In the genomic region with DNA sequence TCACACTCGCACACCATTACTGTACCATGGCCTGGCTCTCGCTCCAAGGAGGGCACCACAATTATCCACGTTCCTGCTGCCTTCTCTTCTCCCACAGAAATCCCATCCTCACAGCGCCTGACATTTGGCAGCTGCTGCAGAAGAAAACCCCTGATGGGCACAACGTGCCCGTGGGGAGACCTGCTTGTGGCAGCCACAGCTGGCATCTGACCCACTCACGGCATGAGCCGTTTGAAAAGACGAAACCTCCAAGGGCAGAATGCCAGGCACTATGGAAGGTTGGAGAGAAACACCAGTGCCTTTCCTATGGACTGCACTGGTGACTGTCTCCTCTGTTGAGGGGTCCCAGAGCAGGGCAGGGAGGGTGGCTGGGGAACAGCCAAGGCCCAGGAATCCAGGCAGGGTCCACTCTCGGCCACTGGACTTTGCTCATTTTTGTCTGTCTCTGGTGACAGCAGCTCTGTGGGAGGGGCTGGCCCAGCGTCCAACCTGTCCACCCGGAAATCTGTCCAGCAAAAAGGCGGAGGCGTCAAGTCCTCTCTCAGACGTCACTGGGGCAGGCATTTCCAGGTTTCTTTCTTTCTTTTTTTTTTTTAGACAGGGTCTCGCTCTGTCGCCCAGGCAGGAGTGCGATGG, we compare ENCODE assay signal across 17 cellular contexts.
A peak's percentile ranks its signal among the peaks of the same experiment; 100 is the strongest.
DNase-seq lines count a peak whose midpoint lies in the region; ATAC-seq, FAIRE-seq and TF ChIP-seq lines count a peak whose summit lies in the region.
"Had no signal": no experiment of that assay in that cellular context is flagged by ENCODE, and none has a peak within 500 bp of the region (broad histone marks: within the 10 kb centered on the region; RNA-seq: fewer than 3 reads in every experiment).

No MANE protein-coding gene starts in this region.

- H3K27ac Mint-ChIP-seq in HFFc6 = peak overlapping the region; percentile 93; the same call in 1 of the 2 replicates
- no peak overlapping the region for H3K27ac Mint-ChIP-seq in T-helper 17 cell

- no peak for FAIRE-seq in GM12878 (lab: Jason Lieb, UNC)
- FAIRE-seq: G401.6, GM12892, TTC549 had no signal

- H3K27ac ChIP-seq in GM12878 (ENCODE audit: control insufficient read depth, insufficient read depth) (no peak overlapping the region), lower lobe of right lung (peak overlapping the region; percentile 6), sigmoid colon (peak overlapping the region in 3 of 4 donors; percentile 29 to 96 (median 68))
- H3K27ac ChIP-seq: SK-N-MC had no signal

- H4K20me1 ChIP-seq in GM12878 (ENCODE audit: control insufficient read depth, insufficient read depth) = no peaks in the 10 kb centered on the region

- H3K4me3 ChIP-seq in GM12878 (no peak overlapping the region), lower lobe of right lung (no peak overlapping the region), sigmoid colon (no peak overlapping the region)
- H3K4me3 ChIP-seq: SK-N-MC had no signal

- RAD21 ChIA-PET in GM12878 (lab: Charles Lee; ENCODE audit: unreplicated experiment) = no interaction called here

- TF ChIP-seq EP300 in GM12878 (IDR thresholded peaks at IDR 0.05; ENCODE audit: borderline replicate concordance in 1 of 2, control insufficient read depth in 1 of 2, low read depth in 2 of 2, low read length in 2 of 2) (no peak), sigmoid colon (IDR thresholded peaks at IDR 0.05) (no peak)

- no peak for TF ChIP-seq RAD21 in GM12878 (IDR thresholded peaks at IDR 0.05; ENCODE audit: insufficient read depth, low read depth, low read length)

- ATAC-seq in GM12878 (no peak), lower lobe of right lung (no peak), T-helper 17 cell (no peak), HG02571 (IDR thresholded peaks at IDR 0.05; ENCODE audit: unreplicated experiment) (no peak), sciatic nerve (no peak)

- TF ChIP-seq CTCF in HFFc6 (IDR thresholded peaks at IDR 0.05) (no peak), GM12878 (IDR thresholded peaks at IDR 0.05 in 2 of 3, conservative IDR thresholded peaks at IDR 0.05 in 1 of 3; ENCODE audit: control insufficient read depth in 2 of 3, extremely low read depth in 1 of 3, insufficient read depth in 1 of 3, low read depth in 3 of 3, low read length in 3 of 3) (no peak), lower lobe of right lung (IDR thresholded peaks at IDR 0.05) (no peak), sigmoid colon (IDR thresholded peaks at IDR 0.05) (no peak)

- CTCF ChIA-PET in GM12878 (lab: Yijun Ruan, JAX) = no interaction called here

- H2AFZ ChIP-seq in GM12878 (ENCODE audit: control insufficient read depth, low read depth, low read length) = no peak overlapping the region

- POLR2A ChIA-PET in GM12878 (lab: Charles Lee) = no interaction called here

- DNase-seq in HFFc6 (no peak), GM12878 (ENCODE audit: low read depth, low spot score) (no peak), lower lobe of right lung (no peak), sigmoid colon (no peak), T-helper 17 cell (no peak), sciatic nerve (ENCODE audit: low spot score) (no peak)
- DNase-seq: activated CD4-positive, alpha-beta T cell treated with anti-CD3 and anti-CD28 coated beads, Interleukin-2, amount 50 U/mL, for 4 hours; activated naive CD4-positive, alpha-beta T cell treated with anti-CD3 and anti-CD28 coated beads, Interleukin-2, amount 50 U/mL, for 16 hours; activated T-cell treated with anti-CD3 and anti-CD28 coated beads, Interleukin-2, amount 50 U/mL, for 1 hour; kidney glomerular epithelial cell; NCI-H187; NCI-H526 treated with DMSO at 0.1 percent for 48 hours had no signal

- H3K4me1 Mint-ChIP-seq in HFFc6 (ENCODE audit: low read depth) = peaks cover 27% of the 10 kb centered on the region
- H3K4me1 Mint-ChIP-seq in T-helper 17 cell = peaks cover 5% of the 10 kb centered on the region

- in situ Hi-C loops in GM12878 (cut with MboI) = no loop called here

- H3K27me3 Mint-ChIP-seq in HFFc6 (ENCODE audit: insufficient read depth) (peaks cover 4% of the 10 kb centered on the region), T-helper 17 cell (peaks cover 23% of the 10 kb centered on the region)

- H3K9me3 Mint-ChIP-seq in HFFc6 = no peaks in the 10 kb centered on the region

- H3K36me3 ChIP-seq in GM12878 (ENCODE audit: control insufficient read depth in 2 of 2, insufficient read depth in 2 of 2, low read length in 1 of 2) (no peaks in the 10 kb centered on the region), lower lobe of right lung (no peaks in the 10 kb centered on the region), sigmoid colon (peaks cover 0 to 15% (median 0%) of the 10 kb centered on the region in 4 donors)

- WGBS in GM12878 (ENCODE audit: insufficient coverage, insufficient replicate concordance, low lambda C conversion rate, missing lambda C conversion rate) = 42% methylated on average over 16 of the region's 18 CpGs
- 72 to 89% methylated on average over 18 of the region's 18 CpGs for WGBS in sigmoid colon, 2 donors

- SMC1A ChIA-PET in GM12878 (lab: Charles Lee; ENCODE audit: uncharacterized antibody, unreplicated experiment) = no interaction called here

- H3K4me3 Mint-ChIP-seq in HFFc6 (no peak overlapping the region), T-helper 17 cell (no peak overlapping the region)

- TF ChIP-seq POLR2A in GM12878 (IDR thresholded peaks at IDR 0.05; ENCODE audit: low read depth, low read length) (no peak), sigmoid colon (IDR thresholded peaks at IDR 0.05) (no peak)

- no peaks in the 10 kb centered on the region for H3K36me3 Mint-ChIP-seq in HFFc6 (ENCODE audit: low read depth)
- H3K36me3 Mint-ChIP-seq in T-helper 17 cell (ENCODE audit: low read depth) = peaks cover 2% of the 10 kb centered on the region

- no peak overlapping the region for H3K9ac ChIP-seq in GM12878 (ENCODE audit: control insufficient read depth, insufficient read depth, low read length)

- intact Hi-C loops in GM12878 (cut with micrococcal nuclease; ENCODE audit: unreplicated experiment) (no loop called here), lower lobe of right lung (cut with DNase I) (no loop called here), sigmoid colon (cut with DNase I) (no loop called here), sciatic nerve (cut with DNase I) (no loop called here)

- H3K9me3 ChIP-seq in GM12878 (replicated peaks; ENCODE audit: control insufficient read depth, insufficient read depth, low read length) (no peaks in the 10 kb centered on the region), lower lobe of right lung (no peaks in the 10 kb centered on the region), sigmoid colon (no peaks in the 10 kb centered on the region), T-helper 17 cell (ENCODE audit: control insufficient read depth, low read length, poor library complexity, severe bottlenecking) (no peaks in the 10 kb centered on the region)

- H3K4me1 ChIP-seq in GM12878 (ENCODE audit: control insufficient read depth, insufficient read depth, low read length) (no peaks in the 10 kb centered on the region), lower lobe of right lung (peaks cover 17% of the 10 kb centered on the region), sigmoid colon (peaks cover 0 to 36% (median 31%) of the 10 kb centered on the region in 4 donors)

- H3K27me3 ChIP-seq in GM12878 (replicated peaks in 1 of 2; ENCODE audit: control insufficient read depth in 2 of 2, insufficient read depth in 2 of 2, low read length in 1 of 2) (no peaks in the 10 kb centered on the region; a peak in 2 of 4 replicates), lower lobe of right lung (ENCODE audit: low read depth) (no peaks in the 10 kb centered on the region), sigmoid colon (no peaks in the 10 kb centered on the region)

- BruUV-seq in GM12878 (replicated peaks; lab: Mats Ljungman, UMichigan) = no TSS peak

- H3K79me2 ChIP-seq in GM12878 (ENCODE audit: control insufficient read depth, insufficient read depth, low read length) = no peaks in the 10 kb centered on the region

- no peak overlapping the region for H3K4me2 ChIP-seq in GM12878 (ENCODE audit: control insufficient read depth, insufficient read depth)

TF ChIP-seq in GM12878, 131 proteins besides CTCF, POLR2A, EP300 and RAD21:
- TF ChIP-seq SREBF2 (IDR thresholded peaks at IDR 0.05; ENCODE audit: low read length) (no peak), ETV6 (conservative IDR thresholded peaks at IDR 0.05 in 1 of 2, IDR thresholded peaks at IDR 0.05 in 1 of 2; ENCODE audit: borderline replicate concordance in 1 of 2, low read depth in 1 of 2) (no peak)
- TF ChIP-seq, protein P1, sequence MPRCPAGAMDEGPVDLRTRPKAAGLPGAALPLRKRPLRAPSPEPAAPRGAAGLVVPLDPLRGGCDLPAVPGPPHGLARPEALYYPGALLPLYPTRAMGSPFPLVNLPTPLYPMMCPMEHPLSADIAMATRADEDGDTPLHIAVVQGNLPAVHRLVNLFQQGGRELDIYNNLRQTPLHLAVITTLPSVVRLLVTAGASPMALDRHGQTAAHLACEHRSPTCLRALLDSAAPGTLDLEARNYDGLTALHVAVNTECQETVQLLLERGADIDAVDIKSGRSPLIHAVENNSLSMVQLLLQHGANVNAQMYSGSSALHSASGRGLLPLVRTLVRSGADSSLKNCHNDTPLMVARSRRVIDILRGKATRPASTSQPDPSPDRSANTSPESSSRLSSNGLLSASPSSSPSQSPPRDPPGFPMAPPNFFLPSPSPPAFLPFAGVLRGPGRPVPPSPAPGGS (IDR thresholded peaks at IDR 0.05; ENCODE audit: borderline replicate concordance, insufficient read depth, low read depth, low read length, poor library complexity, severe bottlenecking) = peak; percentile 36
